In genomic region chr15:88274534-88275460, GRCh38 we compare ENCODE assay signal across 9 cellular contexts. TPM values are rescaled to one million over a fixed set of nuclear protein-coding genes. Genes with fewer than 3 reads are reported as not detected.
DNase-seq lines count a peak whose midpoint lies in the region; ATAC-seq and TF ChIP-seq lines count a peak whose summit lies in the region.
"Had no signal": no experiment of that assay in that cellular context is flagged by ENCODE, and none has a peak within 500 bp of the region (broad histone marks: within the 10 kb centered on the region; RNA-seq: fewer than 3 reads in every experiment).

No MANE protein-coding gene starts in this region.

- no peak overlapping the region for H3K4me3 ChIP-seq in cardiac muscle cell
- H3K4me3 ChIP-seq: SK-N-MC had no signal

- no peaks in the 10 kb centered on the region for H3K9me3 ChIP-seq in cardiac muscle cell (ENCODE audit: low read depth)

- peak; percentile 92 for TF ChIP-seq CTCF in cardiac muscle cell (IDR thresholded peaks at IDR 0.05; ENCODE audit: low read depth, low read length)

- no peaks in the 10 kb centered on the region for H3K36me3 ChIP-seq in cardiac muscle cell

- no peak overlapping the region for H3K27ac ChIP-seq in cardiac muscle cell
- H3K27ac ChIP-seq: SK-N-MC had no signal

- ATAC-seq in GM18867 (IDR thresholded peaks at IDR 0.05; ENCODE audit: unreplicated experiment) (peak; percentile 79), HG03354 (IDR thresholded peaks at IDR 0.05; ENCODE audit: poor library complexity, severe bottlenecking, unreplicated experiment) (peak; percentile 84), HG03097 (IDR thresholded peaks at IDR 0.05; ENCODE audit: low FRiP score, unreplicated experiment) (no peak)

- peaks cover 1% of the 10 kb centered on the region for H3K4me1 ChIP-seq in cardiac muscle cell (ENCODE audit: low read depth)

- H3K27me3 ChIP-seq in cardiac muscle cell = peaks cover 37% of the 10 kb centered on the region

- peak in 12 of 14 donors; percentile 8 to 76 (median 42) for DNase-seq in C1 segment of cervical spinal cord (lab: John Stamatoyannopoulos, UW)
- DNase-seq in RPMI7951 (ENCODE audit: low read depth) = peak; percentile 56
- peak; percentile 55 for DNase-seq in activated naive CD4-positive, alpha-beta T cell treated with anti-CD3 and anti-CD28 coated beads, Interleukin-2, amount 50 U/mL, for 16 hours
- peak; percentile 73 to 79 for DNase-seq in cardiac muscle cell (ENCODE audit: low read depth in 1 of 2, low spot score in 1 of 2)
- peak; percentile 72 for DNase-seq in putamen (ENCODE audit: low spot score)

RNA-seq across cellular contexts. Expression of gene NTRK3, which starts 18.3 kb away (rescaled TPM):
- 0.10 and 1.3 TPM in 2 replicates for total RNA-seq in RPMI7951 (2014; rRNA removed; shearing (Covaris generic))
- total RNA-seq in cardiac muscle cell = 4.4 and 6.2 TPM in 2 replicates
- 3.3 and 7.8 TPM in 2 replicates for polyA plus RNA-seq in cardiac muscle cell
